In genomic region chr10:74048433-74048832, GRCh38 we compare ENCODE assay signal across 1 cellular context.
TF ChIP-seq lines count a peak whose summit lies in the region.

No MANE protein-coding gene starts in this region.

TF ChIP-seq in HepG2, 621 proteins besides CTCF, POLR2A, EP300 and RAD21:
- TF ChIP-seq ZSCAN9 (CRISPR knock-in tag; IDR thresholded peaks at IDR 0.05; ENCODE audit: borderline replicate concordance) (no peak), AFF4 (CRISPR knock-in tag; IDR thresholded peaks at IDR 0.05) (no peak), ATF1 (CRISPR knock-in tag; IDR thresholded peaks at IDR 0.05) (no peak), ZBTB33 (CRISPR knock-in tag; IDR thresholded peaks at IDR 0.05) (no peak), ZNF607 (CRISPR knock-in tag; IDR thresholded peaks at IDR 0.05; ENCODE audit: borderline replicate concordance) (no peak), ZMYM4 (CRISPR knock-in tag; IDR thresholded peaks at IDR 0.05) (no peak), BCL3 (CRISPR knock-in tag; IDR thresholded peaks at IDR 0.05) (no peak), ARHGAP35 (CRISPR knock-in tag; IDR thresholded peaks at IDR 0.05; ENCODE audit: borderline replicate concordance) (no peak), ATM (IDR thresholded peaks at IDR 0.05; ENCODE audit: borderline replicate concordance) (no peak)
